Comparison of ENCODE assay signal across 16 cellular contexts in genomic region chr1:228944241-228944741, GRCh38.
DNase-seq lines count a peak whose midpoint lies in the region; ATAC-seq lines count a peak whose summit lies in the region.
"Had no signal": no experiment of that assay in that cellular context is flagged by ENCODE, and none has a peak within 500 bp of the region (broad histone marks: within the 10 kb centered on the region; RNA-seq: fewer than 3 reads in every experiment).

No MANE protein-coding gene starts in this region.

- intact Hi-C loops in left ventricle myocardium superior (cut with micrococcal nuclease), result no loop called here
- intact Hi-C loops in Right ventricle myocardium inferior (cut with DNase I), result no loop called here
- intact Hi-C loops in sciatic nerve (cut with DNase I), result no loop called here

- 100% methylated on average over 1 of the region's 2 CpGs; no CpG with 5 or more reads in 1 of the 2 experiments for WGBS in mesodermal cell (ENCODE audit: insufficient coverage in 2 of 2), 2 experiments

- no peaks in the 10 kb centered on the region for H3K9me3 ChIP-seq in mesodermal cell (ENCODE audit: control insufficient read depth, low read length)
- H3K9me3 ChIP-seq: BE2C, Caco-2 had no signal

- DNase-seq in left ventricle myocardium superior, result no peak
- DNase-seq in Right ventricle myocardium inferior (ENCODE audit: missing footprints), result no peak
- DNase-seq in CD1c-positive myeloid dendritic cell (ENCODE audit: extremely low spot score), result peak; percentile 30
- no peak for DNase-seq in sciatic nerve (ENCODE audit: low spot score)
- no peak for DNase-seq in NCI-H187 (lab: John Stamatoyannopoulos, UW)
- DNase-seq in activated gamma-delta T cell treated with Interleukin-2 at 50 U/mL for 16 hours, result no peak
- DNase-seq: BE2C; Caco-2; CD8-positive, alpha-beta memory T cell; DND-41; GDM1; HCEC 1CT; HFFc6 had no signal

- peak; percentile 23 for ATAC-seq in left ventricle myocardium superior
- no peak for ATAC-seq in Right ventricle myocardium inferior
- ATAC-seq in sciatic nerve, result peak; percentile 72
- ATAC-seq in HG03521 (IDR thresholded peaks at IDR 0.05; ENCODE audit: unreplicated experiment), result no peak

- peak overlapping the region; percentile 29 for H3K27ac ChIP-seq in mesodermal cell (ENCODE audit: low read depth, low read length, severe bottlenecking)
- H3K27ac ChIP-seq: C4-2B had no signal

- no peaks in the 10 kb centered on the region for H3K36me3 ChIP-seq in mesodermal cell (ENCODE audit: control insufficient read depth, insufficient read depth, low read length)
- H3K36me3 ChIP-seq: BE2C had no signal

- peaks cover 5% of the 10 kb centered on the region for H3K4me1 ChIP-seq in mesodermal cell (ENCODE audit: control insufficient read depth, insufficient read depth, low read length, poor library complexity, severe bottlenecking)
- H3K4me1 ChIP-seq: BE2C, Caco-2 had no signal

- no peak overlapping the region for H3K4me3 ChIP-seq in mesodermal cell (ENCODE audit: extremely low read depth, insufficient read depth, low read length, poor library complexity, severe bottlenecking)

Comparison
In these comparisons a context has a peak if more than half of its experiments do, and no peak if none do; other contexts are left out.
1. ATAC-seq: peak in left ventricle myocardium superior (single experiment) and sciatic nerve (single experiment); none in Right ventricle myocardium inferior (single experiment) and HG03521 (single experiment).